ENCODE assay signal across 8 cellular contexts in genomic region chr1:43708006-43708412, GRCh38. TPM values are rescaled to one million over a fixed set of nuclear protein-coding genes. Genes with fewer than 3 reads are reported as not detected.
DNase-seq lines count a peak whose midpoint lies in the region; TF ChIP-seq lines count a peak whose summit lies in the region.

No MANE protein-coding gene starts in this region.

- no peaks in the 10 kb centered on the region for H3K27me3 ChIP-seq in esophagus squamous epithelium

- H3K36me3 ChIP-seq in esophagus squamous epithelium: peaks cover 0 to 20% (median 6%) of the 10 kb centered on the region in 3 donors

- peaks cover 40% of the 10 kb centered on the region for H3K36me3 Mint-ChIP-seq in activated CD4-positive, alpha-beta T cell treated with anti-CD3 and anti-CD28 coated beads, Interleukin-2, amount 10 ng/mL, durations not matched to agents 7 days and 5 days (ENCODE audit: low read depth)

- peaks cover 13 to 54% (median 21%) of the 10 kb centered on the region in 3 donors for H3K4me1 ChIP-seq in esophagus squamous epithelium

- DNase-seq in activated CD4-positive, alpha-beta T cell treated with anti-CD3 and anti-CD28 coated beads, Interleukin-2, amount 10 ng/mL, durations not matched to agents 7 days and 5 days: no peak
- DNase-seq in activated CD4-positive, alpha-beta T cell treated with anti-CD3 and anti-CD28 coated beads for 48 hours: no peak
- DNase-seq in SK-MEL-5 (ENCODE audit: low read depth, low spot score): peak; percentile 26
- DNase-seq in esophagus squamous epithelium (lab: John Stamatoyannopoulos, UW): no peak
- peak; percentile 74 for DNase-seq in retina
- no peak for DNase-seq in NCI-H524 treated with DMSO at 0.1 percent for 48 hours (lab: John Stamatoyannopoulos, UW)
- no peak for DNase-seq in foreskin melanocyte
- no peak for DNase-seq in NOMO-1 treated with DMSO at 0.1 percent for 48 hours (lab: John Stamatoyannopoulos, UW; ENCODE audit: unreplicated experiment)

- peak overlapping the region; percentile 88 for H3K27ac Mint-ChIP-seq in activated CD4-positive, alpha-beta T cell treated with anti-CD3 and anti-CD28 coated beads, Interleukin-2, amount 10 ng/mL, durations not matched to agents 7 days and 5 days

- H3K4me3 Mint-ChIP-seq in activated CD4-positive, alpha-beta T cell treated with anti-CD3 and anti-CD28 coated beads, Interleukin-2, amount 10 ng/mL, durations not matched to agents 7 days and 5 days: peak overlapping the region; percentile 93

- H3K27ac ChIP-seq in esophagus squamous epithelium: peak overlapping the region; percentile 71 to 91 (median 84)

- WGBS in esophagus squamous epithelium, 2 donors: 0 to 3% methylated on average over 14 of the region's 14 CpGs

- no peak for TF ChIP-seq POLR2A in esophagus squamous epithelium (IDR thresholded peaks at IDR 0.05)

- H3K4me1 Mint-ChIP-seq in activated CD4-positive, alpha-beta T cell treated with anti-CD3 and anti-CD28 coated beads, Interleukin-2, amount 10 ng/mL, durations not matched to agents 7 days and 5 days: peaks cover 44% of the 10 kb centered on the region

- in situ Hi-C loops in SK-MEL-5 (cut with HindIII; ENCODE audit: low pct_unique_long_range_greater_than_20kb, low sequenced_read_pairs): no loop called here

- no peak for TF ChIP-seq CTCF in esophagus squamous epithelium (IDR thresholded peaks at IDR 0.05)

- H3K27me3 Mint-ChIP-seq in activated CD4-positive, alpha-beta T cell treated with anti-CD3 and anti-CD28 coated beads, Interleukin-2, amount 10 ng/mL, durations not matched to agents 7 days and 5 days: no peaks in the 10 kb centered on the region

- intact Hi-C loops in esophagus squamous epithelium (cut with DNase I): no loop called here

- POLR2A ChIA-PET in activated CD4-positive, alpha-beta T cell treated with anti-CD3 and anti-CD28 coated beads, Interleukin-2, amount 10 ng/mL, durations not matched to agents 7 days and 5 days (lab: Charles Lee): no interaction called here

- CTCF ChIA-PET in activated CD4-positive, alpha-beta T cell treated with anti-CD3 and anti-CD28 coated beads, Interleukin-2, amount 10 ng/mL, durations not matched to agents 7 days and 5 days (lab: Charles Lee): interaction anchor here (1.1 kb wide), 1 partner anchor 227 kb away, joined by 4 read pairs; no protein-coding TSS in a partner anchor

- peak overlapping the region; percentile 74 to 93 (median 92) for H3K4me3 ChIP-seq in esophagus squamous epithelium

- H3K9me3 ChIP-seq in esophagus squamous epithelium: no peaks in the 10 kb centered on the region

- H3K9me3 Mint-ChIP-seq in activated CD4-positive, alpha-beta T cell treated with anti-CD3 and anti-CD28 coated beads, Interleukin-2, amount 10 ng/mL, durations not matched to agents 7 days and 5 days: no peaks in the 10 kb centered on the region

RNA-seq across cellular contexts. Expression of gene ST3GAL3, which starts 0.7 kb away (rescaled TPM):
- 10 to 100 TPM; 23.7 to 24.3 TPM for total RNA-seq in activated CD4-positive, alpha-beta T cell treated with anti-CD3 and anti-CD28 coated beads, Interleukin-2, amount 10 ng/mL, durations not matched to agents 7 days and 5 days
- total RNA-seq in SK-MEL-5 (2014; rRNA removed; shearing (Covaris generic)): 4.1 and 4.8 TPM in 2 replicates
- 6.0 and 8.1 TPM in 2 replicates for polyA plus RNA-seq in SK-MEL-5 (2015; cell fraction: cytosol; rRNA removed)
- 11.7 and 15.4 TPM in 2 replicates for polyA plus RNA-seq in SK-MEL-5 (2015; cell fraction: nucleus; rRNA removed)
- 10 to 100 TPM in 1 of 4 donors, 1 to 10 TPM in 3; 2.8 to 10.7 (median 7.1) TPM for total RNA-seq in esophagus squamous epithelium

RNA-seq across cellular contexts. Expression of gene KDM4A, which starts 58.1 kb away (rescaled TPM):
- total RNA-seq in activated CD4-positive, alpha-beta T cell treated with anti-CD3 and anti-CD28 coated beads, Interleukin-2, amount 10 ng/mL, durations not matched to agents 7 days and 5 days: 10 to 100 TPM; 38.6 to 41.9 TPM
- total RNA-seq in SK-MEL-5 (2014; rRNA removed; shearing (Covaris generic)): 26.4 and 28.6 TPM in 2 replicates
- 14.6 and 18.5 TPM in 2 replicates for polyA plus RNA-seq in SK-MEL-5 (2015; cell fraction: cytosol; rRNA removed)
- 13.4 and 23.7 TPM in 2 replicates for polyA plus RNA-seq in SK-MEL-5 (2015; cell fraction: nucleus; rRNA removed)
- 10 to 100 TPM; 19.6 to 27.1 (median 22.4) TPM for total RNA-seq in esophagus squamous epithelium

Comparison
In these comparisons a context has a peak if more than half of its experiments do, and no peak if none do; other contexts are left out.
1. DNase-seq: peak in SK-MEL-5 (single experiment) and retina (single experiment); none in activated CD4-positive, alpha-beta T cell treated with anti-CD3 and anti-CD28 coated beads, Interleukin-2, amount 10 ng/mL, durations not matched to agents 7 days and 5 days (single experiment), activated CD4-positive, alpha-beta T cell treated with anti-CD3 and anti-CD28 coated beads for 48 hours (single experiment), esophagus squamous epithelium (single experiment), NCI-H524 treated with DMSO at 0.1 percent for 48 hours (single experiment), foreskin melanocyte (single experiment) and NOMO-1 treated with DMSO at 0.1 percent for 48 hours (single experiment).